ENCODE assay signal across 1 cellular context in the genomic region with DNA sequence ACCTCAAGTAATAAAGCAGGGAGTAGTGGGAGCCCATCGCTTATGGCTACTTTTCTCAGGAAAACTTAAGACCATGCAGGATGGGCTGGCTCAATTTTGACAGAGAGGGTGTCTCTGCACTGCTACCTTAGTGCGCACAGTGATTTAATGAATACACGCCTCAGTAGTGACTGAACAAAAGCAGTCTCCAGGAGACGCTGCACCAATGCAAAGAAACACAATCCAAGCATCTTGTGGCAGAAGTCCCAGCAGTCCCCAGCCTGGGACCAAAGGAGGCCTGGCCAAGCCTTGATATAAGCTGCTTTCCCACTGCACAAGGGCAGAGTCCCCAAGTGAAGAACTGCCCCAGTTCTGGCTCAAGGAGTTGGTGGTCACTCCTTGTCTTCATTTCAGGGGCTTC.
TF ChIP-seq lines count a peak whose summit lies in the region.

No MANE protein-coding gene starts in this region.

TF ChIP-seq in IMR-90, 13 proteins besides CTCF, POLR2A, EP300 and RAD21 (continued from another document):
- no peak for TF ChIP-seq ELK1 (IDR thresholded peaks at IDR 0.05; ENCODE audit: borderline replicate concordance, low read depth, low read length)
- TF ChIP-seq MAFK (IDR thresholded peaks at IDR 0.05; ENCODE audit: low read depth, low read length) = no peak
- TF ChIP-seq USF2 (IDR thresholded peaks at IDR 0.05; ENCODE audit: low read depth, low read length) = no peak
- TF ChIP-seq MAZ (IDR thresholded peaks at IDR 0.05; ENCODE audit: borderline replicate concordance, low read depth, low read length) = no peak
- TF ChIP-seq MXI1 (IDR thresholded peaks at IDR 0.05; ENCODE audit: borderline replicate concordance, low read depth, low read length) = no peak
- no peak for TF ChIP-seq RCOR1 (IDR thresholded peaks at IDR 0.05; ENCODE audit: insufficient replicate concordance, low read length)
- TF ChIP-seq BHLHE40 (IDR thresholded peaks at IDR 0.05; ENCODE audit: low read depth, low read length) = no peak
- no peak for TF ChIP-seq RFX5 (IDR thresholded peaks at IDR 0.05; ENCODE audit: low read depth, low read length)
